Comparison of ENCODE assay signal across 20 cellular contexts in the genomic region with DNA sequence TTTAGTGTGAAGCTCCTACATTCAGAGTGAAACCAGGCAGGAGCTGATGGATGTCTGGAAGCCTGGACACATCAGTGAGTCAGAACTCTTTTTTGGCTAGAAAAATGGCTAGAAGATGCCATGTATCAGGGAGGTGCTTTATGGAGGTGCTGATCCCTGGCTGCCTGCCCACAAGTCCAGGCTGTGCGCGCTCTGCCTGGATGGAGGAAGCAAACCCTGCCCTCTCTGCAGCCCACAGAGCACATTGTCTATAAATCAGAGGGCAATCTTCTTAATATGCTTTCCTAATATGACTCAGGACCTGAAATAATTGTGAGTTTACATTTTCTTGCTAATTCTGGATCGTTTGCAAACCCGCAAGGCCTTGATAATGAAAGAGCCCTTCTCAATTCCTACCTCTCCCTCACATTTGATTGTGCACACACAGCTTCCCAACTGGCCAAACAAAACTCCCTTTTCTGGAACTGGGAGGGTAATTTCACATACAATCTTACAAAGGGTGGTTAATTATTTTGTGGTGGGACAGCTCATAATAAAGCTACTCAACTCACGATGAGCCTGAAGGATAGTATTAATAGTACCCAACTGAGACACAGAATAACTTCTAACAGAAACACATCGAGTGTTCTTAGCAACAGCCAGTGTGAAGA. TPM values are rescaled to one million over a fixed set of nuclear protein-coding genes. Genes with fewer than 3 reads are reported as not detected.
DNase-seq lines count a peak whose midpoint lies in the region; ATAC-seq and TF ChIP-seq lines count a peak whose summit lies in the region.
"Had no signal": no experiment of that assay in that cellular context is flagged by ENCODE, and none has a peak within 500 bp of the region (broad histone marks: within the 10 kb centered on the region; RNA-seq: fewer than 3 reads in every experiment).

No MANE protein-coding gene starts in this region.

- H3K4me2 ChIP-seq in neural progenitor cell, result no peak overlapping the region

- no peaks in the 10 kb centered on the region for H3K27me3 ChIP-seq in neural progenitor cell
- H3K27me3 ChIP-seq: brain microvascular endothelial cell had no signal

- peaks cover 26% of the 10 kb centered on the region for H3K4me1 ChIP-seq in neural progenitor cell

- H3K79me2 ChIP-seq in neural progenitor cell (ENCODE audit: low read depth), result no peaks in the 10 kb centered on the region

- H3K4me3 Mint-ChIP-seq in neural progenitor cell, result no peak overlapping the region
- H3K4me3 Mint-ChIP-seq in stimulated activated naive CD8-positive, alpha-beta T cell treated with anti-CD3 and anti-CD28 coated beads, Interleukin-15, amount 100 ng/mL, for 72 hours, result no peak overlapping the region
- H3K4me3 Mint-ChIP-seq: activated CD4-positive, alpha-beta T cell treated with anti-CD3 and anti-CD28 coated beads for 36 hours; CD8-positive, alpha-beta memory T cell; T-helper 2 cell treated with Interferon-gamma antibody and Interleukin-4, amounts not matched to agents 5 μg/mL and 100 μg/mL, for 36 hours had no signal

- H3K27me3 Mint-ChIP-seq in neural progenitor cell (ENCODE audit: insufficient read depth, low read depth), result peaks cover 7% of the 10 kb centered on the region
- no peaks in the 10 kb centered on the region for H3K27me3 Mint-ChIP-seq in stimulated activated naive CD8-positive, alpha-beta T cell treated with anti-CD3 and anti-CD28 coated beads, Interleukin-15, amount 100 ng/mL, for 72 hours

- H4K20me1 ChIP-seq in neural progenitor cell (ENCODE audit: low read depth), result no peaks in the 10 kb centered on the region

- H3F3A ChIP-seq in neural progenitor cell (ENCODE audit: low read depth), result no peaks in the 10 kb centered on the region

- peak; percentile 35 for DNase-seq in AG08395 (ENCODE audit: low spot score)
- peak; percentile 37 for DNase-seq in M059J (ENCODE audit: low read depth)
- peak; percentile 53 to 78 for DNase-seq in cerebellar nuclear complex (lab: John Stamatoyannopoulos, UW)
- DNase-seq in neural progenitor cell (ENCODE audit: low spot score), result no peak
- DNase-seq in GM13977 (ENCODE audit: low spot score), result no peak
- DNase-seq in activated CD4-positive, alpha-beta T cell treated with anti-CD3 and anti-CD28 coated beads, Interleukin-2, amount 50 U/mL, for 48 hours, result no peak
- DNase-seq in sciatic nerve (ENCODE audit: low spot score), result no peak
- no peak for DNase-seq in stimulated activated naive CD8-positive, alpha-beta T cell treated with anti-CD3 and anti-CD28 coated beads, Interleukin-15, amount 100 ng/mL, for 72 hours
- DNase-seq: ACHN; activated CD4-positive, alpha-beta T cell treated with anti-CD3 and anti-CD28 coated beads for 36 hours; activated naive CD4-positive, alpha-beta T cell treated with Interleukin-2 at 50 U/mL for 16 hours; brain microvascular endothelial cell; CD8-positive, alpha-beta memory T cell; effector memory CD4-positive, alpha-beta T cell; Kasumi-1; NCI-H1436 treated with DMSO at 0.1 percent for 48 hours; NCI-H2227 treated with DMSO at 0.1 percent for 48 hours; SHP77 treated with DMSO at 0.1 percent for 48 hours; stimulated activated naive CD4-positive, alpha-beta T cell treated with Interleukin-2 at 50 U/mL for 16 hours had no signal

- peaks cover 3% of the 10 kb centered on the region for H3K36me3 Mint-ChIP-seq in neural progenitor cell

- no peak overlapping the region for H2AFZ ChIP-seq in neural progenitor cell (replicated peaks)

- in situ Hi-C loops in GM13977 (cut with MboI; ENCODE audit: low pct_unique_long_range_greater_than_20kb, low sequenced_read_pairs, unreplicated experiment), result loop anchor here (25.0 kb wide), 1 partner anchor 402 kb away; the partner anchor contains the start of genes CLCN3 and NEK1

- no peak overlapping the region for H3K27ac ChIP-seq in neural progenitor cell
- H3K27ac ChIP-seq: brain microvascular endothelial cell had no signal

- TF ChIP-seq CTCF in neural progenitor cell (IDR thresholded peaks at IDR 0.05) (no peak), GM13977 (IDR thresholded peaks at IDR 0.05; ENCODE audit: extremely low read depth, insufficient read depth, missing control alignments) (no peak)

- H3K9me3 Mint-ChIP-seq in neural progenitor cell, result peaks cover 8% of the 10 kb centered on the region
- H3K9me3 Mint-ChIP-seq in stimulated activated naive CD8-positive, alpha-beta T cell treated with anti-CD3 and anti-CD28 coated beads, Interleukin-15, amount 100 ng/mL, for 72 hours, result no peaks in the 10 kb centered on the region
- H3K9me3 Mint-ChIP-seq: CD8-positive, alpha-beta memory T cell; T-helper 2 cell treated with Interferon-gamma antibody and Interleukin-4, amounts not matched to agents 5 μg/mL and 100 μg/mL, for 36 hours had no signal

- H3K4me1 Mint-ChIP-seq in neural progenitor cell, result peaks cover 35% of the 10 kb centered on the region
- no peaks in the 10 kb centered on the region for H3K4me1 Mint-ChIP-seq in stimulated activated naive CD8-positive, alpha-beta T cell treated with anti-CD3 and anti-CD28 coated beads, Interleukin-15, amount 100 ng/mL, for 72 hours
- H3K4me1 Mint-ChIP-seq: activated CD4-positive, alpha-beta T cell treated with anti-CD3 and anti-CD28 coated beads for 36 hours; CD8-positive, alpha-beta memory T cell had no signal

- no peak for ATAC-seq in sciatic nerve
- no peak for ATAC-seq in stimulated activated naive CD8-positive, alpha-beta T cell treated with anti-CD3 and anti-CD28 coated beads, Interleukin-15, amount 100 ng/mL, for 72 hours
- ATAC-seq: activated CD4-positive, alpha-beta T cell treated with anti-CD3 and anti-CD28 coated beads for 36 hours had no signal

- H3K4me3 ChIP-seq in neural progenitor cell, result no peak overlapping the region

- intact Hi-C loops in sciatic nerve (cut with DNase I), result no loop called here

- no peaks in the 10 kb centered on the region for H3K36me3 ChIP-seq in neural progenitor cell
- H3K36me3 ChIP-seq: brain microvascular endothelial cell had no signal

- H3K9me3 ChIP-seq in neural progenitor cell (ENCODE audit: low read depth), result no peaks in the 10 kb centered on the region

- H3K9ac ChIP-seq in neural progenitor cell, result no peak overlapping the region

- peak overlapping the region; percentile 8 for H3K27ac Mint-ChIP-seq in neural progenitor cell
- no peak overlapping the region for H3K27ac Mint-ChIP-seq in stimulated activated naive CD8-positive, alpha-beta T cell treated with anti-CD3 and anti-CD28 coated beads, Interleukin-15, amount 100 ng/mL, for 72 hours
- H3K27ac Mint-ChIP-seq: activated CD4-positive, alpha-beta T cell treated with anti-CD3 and anti-CD28 coated beads for 36 hours; T-helper 2 cell treated with Interferon-gamma antibody and Interleukin-4, amounts not matched to agents 5 μg/mL and 100 μg/mL, for 36 hours had no signal

RNA-seq across cellular contexts. Expression of gene MFAP3L, which starts 11.7 kb away (rescaled TPM):
- total RNA-seq in M059J (2014; rRNA removed; shearing (Covaris generic)), result 0.10 and 0.12 TPM in 2 replicates
- total RNA-seq in neural progenitor cell (ENCODE audit: low replicate concordance) (30.7 and 35.5 TPM in 2 replicates), sciatic nerve (30.7 TPM)

Comparison
In these comparisons a context has a peak if more than half of its experiments do, and no peak if none do; other contexts are left out.
1. DNase-seq: peak in AG08395 (single experiment), M059J (single experiment) and cerebellar nuclear complex (2 of 2); none in neural progenitor cell (single experiment), GM13977 (single experiment), activated CD4-positive, alpha-beta T cell treated with anti-CD3 and anti-CD28 coated beads, Interleukin-2, amount 50 U/mL, for 48 hours (0 of 2), sciatic nerve (single experiment) and stimulated activated naive CD8-positive, alpha-beta T cell treated with anti-CD3 and anti-CD28 coated beads, Interleukin-15, amount 100 ng/mL, for 72 hours (0 of 2).
2. RNA of gene MFAP3L, which starts 11.7 kb away (total RNA-seq): 30.7 to 35.5 TPM in neural progenitor cell and 30.7 TPM in sciatic nerve (single experiment); 0.10 to 0.12 TPM in M059J; every median in the first group is over 10 times any median in the second.